ENCODE assay signal across 1 cellular context in the genomic region with DNA sequence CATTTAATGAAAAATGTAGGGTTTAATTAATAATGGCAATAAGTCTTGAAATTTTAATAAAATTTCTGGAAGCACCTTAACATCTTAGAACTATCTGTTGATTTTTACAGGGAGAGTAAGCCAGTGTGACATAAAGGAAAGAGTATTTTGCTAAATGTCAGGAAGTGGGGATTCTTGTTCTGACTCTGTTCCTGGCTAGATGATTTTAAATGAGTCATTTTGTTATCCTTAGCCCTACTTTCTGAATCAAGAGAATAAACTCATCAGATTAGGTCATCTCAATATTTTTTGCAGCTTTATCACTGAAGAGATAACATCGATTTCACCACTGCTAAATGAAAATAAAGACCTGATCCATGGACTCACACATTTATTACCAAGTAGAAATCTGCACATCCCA.
TF ChIP-seq lines count a peak whose summit lies in the region.

No MANE protein-coding gene starts in this region.

TF ChIP-seq in IMR-90, 13 proteins besides CTCF, POLR2A, EP300 and RAD21 (continued from another document):
- TF ChIP-seq, protein P1, sequence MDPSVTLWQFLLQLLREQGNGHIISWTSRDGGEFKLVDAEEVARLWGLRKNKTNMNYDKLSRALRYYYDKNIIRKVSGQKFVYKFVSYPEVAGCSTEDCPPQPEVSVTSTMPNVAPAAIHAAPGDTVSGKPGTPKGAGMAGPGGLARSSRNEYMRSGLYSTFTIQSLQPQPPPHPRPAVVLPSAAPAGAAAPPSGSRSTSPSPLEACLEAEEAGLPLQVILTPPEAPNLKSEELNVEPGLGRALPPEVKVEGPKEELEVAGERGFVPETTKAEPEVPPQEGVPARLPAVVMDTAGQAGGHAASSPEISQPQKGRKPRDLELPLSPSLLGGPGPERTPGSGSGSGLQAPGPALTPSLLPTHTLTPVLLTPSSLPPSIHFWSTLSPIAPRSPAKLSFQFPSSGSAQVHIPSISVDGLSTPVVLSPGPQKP (IDR thresholded peaks at IDR 0.05; ENCODE audit: borderline replicate concordance, low read depth, low read length) = no peak
- no peak for TF ChIP-seq NFE2L2 (IDR thresholded peaks at IDR 0.05; ENCODE audit: low read depth, low read length)
- no peak for TF ChIP-seq RCOR1 (IDR thresholded peaks at IDR 0.05; ENCODE audit: insufficient replicate concordance, low read length)
- TF ChIP-seq RFX5 (IDR thresholded peaks at IDR 0.05; ENCODE audit: low read depth, low read length) = no peak
- TF ChIP-seq FOS (IDR thresholded peaks at IDR 0.05; ENCODE audit: low read depth, low read length) = no peak
- TF ChIP-seq MXI1 (IDR thresholded peaks at IDR 0.05; ENCODE audit: borderline replicate concordance, low read depth, low read length) = no peak
- TF ChIP-seq SMC3 (IDR thresholded peaks at IDR 0.05; ENCODE audit: low read depth, low read length) = no peak
- no peak for TF ChIP-seq CHD1 (IDR thresholded peaks at IDR 0.05; ENCODE audit: low read depth, low read length)
- no peak for TF ChIP-seq MAFK (IDR thresholded peaks at IDR 0.05; ENCODE audit: low read depth, low read length)
- no peak for TF ChIP-seq MAZ (IDR thresholded peaks at IDR 0.05; ENCODE audit: borderline replicate concordance, low read depth, low read length)
TF ChIP-seq in IMR-90: peak in this region for 0.
